ENCODE assay signal across 12 cellular contexts in genomic region chr2:39851251-39851650, GRCh38.
DNase-seq lines count a peak whose midpoint lies in the region; ATAC-seq and TF ChIP-seq lines count a peak whose summit lies in the region.
"Had no signal": no experiment of that assay in that cellular context is flagged by ENCODE, and none has a peak within 500 bp of the region (broad histone marks: within the 10 kb centered on the region; RNA-seq: fewer than 3 reads in every experiment).

No MANE protein-coding gene starts in this region.

- H3K9me3 ChIP-seq in smooth muscle cell (replicated peaks; ENCODE audit: low read depth) (no peaks in the 10 kb centered on the region), heart left ventricle (no peaks in the 10 kb centered on the region)
- H3K9me3 ChIP-seq: thoracic aorta had no signal

- TF ChIP-seq CTCF in choroid plexus epithelial cell (conservative IDR thresholded peaks at IDR 0.05; ENCODE audit: low read depth, low read length), result no peak
- TF ChIP-seq CTCF in smooth muscle cell (IDR thresholded peaks at IDR 0.05; ENCODE audit: borderline replicate concordance, insufficient read depth, poor library complexity, severe bottlenecking), result no peak
- no peak for TF ChIP-seq CTCF in heart left ventricle (IDR thresholded peaks at IDR 0.05)

- H3K4me1 ChIP-seq in smooth muscle cell (ENCODE audit: low read depth), result peaks cover 20% of the 10 kb centered on the region
- H3K4me1 ChIP-seq in heart left ventricle, result peaks cover 0 to 11% (median 0%) of the 10 kb centered on the region in 12 donors

- H3K79me2 ChIP-seq in smooth muscle cell (ENCODE audit: low read depth), result no peaks in the 10 kb centered on the region

- H3K27ac ChIP-seq in smooth muscle cell (ENCODE audit: low read depth) (peak overlapping the region; percentile 52), heart left ventricle (no peak overlapping the region)
- H3K27ac ChIP-seq: thoracic aorta had no signal

- TF ChIP-seq POLR2A in heart left ventricle (IDR thresholded peaks at IDR 0.05), result no peak

- H3K36me3 ChIP-seq in smooth muscle cell (ENCODE audit: low read depth), result no peaks in the 10 kb centered on the region
- no peaks in the 10 kb centered on the region for H3K36me3 ChIP-seq in heart left ventricle
- H3K36me3 ChIP-seq: thoracic aorta had no signal

- peaks cover 15% of the 10 kb centered on the region for H3F3A ChIP-seq in smooth muscle cell (ENCODE audit: low read depth)

- ATAC-seq in GM19351 (IDR thresholded peaks at IDR 0.05; ENCODE audit: unreplicated experiment) (peak; percentile 4), HG03439 (IDR thresholded peaks at IDR 0.05; ENCODE audit: unreplicated experiment) (peak; percentile 22), heart left ventricle (no peak)

- whole genome bisulfite sequencing in smooth muscle cell (ENCODE audit: low lambda C conversion rate), result 53% methylated on average over 8 of the region's 8 CpGs
- WGBS in heart left ventricle, 4 donors, result 74 to 80% (median 77%) methylated on average over 8 of the region's 8 CpGs

- DNase-seq in choroid plexus epithelial cell (ENCODE audit: low read depth) (peak; percentile 10), smooth muscle cell (lab: John Stamatoyannopoulos, UW; ENCODE audit: unreplicated experiment) (no peak), heart left ventricle (no peak), NCI-H1092 (lab: John Stamatoyannopoulos, UW) (no peak), NCI-H226 (no peak), DMS79 (lab: John Stamatoyannopoulos, UW) (no peak)
- DNase-seq: activated B cell treated with CpG ODN at 0.5 μM for 24 hours, natural killer cell, NCI-H1436 treated with DMSO at 0.1 percent for 48 hours had no signal

- no peak overlapping the region for H3K4me3 ChIP-seq in choroid plexus epithelial cell (ENCODE audit: low read depth, low read length)
- peak overlapping the region; percentile 14 for H3K4me3 ChIP-seq in smooth muscle cell
- H3K4me3 ChIP-seq in heart left ventricle, result no peak overlapping the region
- H3K4me3 ChIP-seq: thoracic aorta had no signal

- H3K4me2 ChIP-seq in smooth muscle cell, result peak overlapping the region; percentile 83

- no peaks in the 10 kb centered on the region for H4K20me1 ChIP-seq in smooth muscle cell (ENCODE audit: low read depth)

- H3K27me3 ChIP-seq in smooth muscle cell (ENCODE audit: low read depth) (no peaks in the 10 kb centered on the region), heart left ventricle (no peaks in the 10 kb centered on the region)

- H3K9ac ChIP-seq in smooth muscle cell (ENCODE audit: low read depth), result no peak overlapping the region

- H2AFZ ChIP-seq in smooth muscle cell (ENCODE audit: low read depth), result peak overlapping the region; percentile 33

- intact Hi-C loops in heart left ventricle (cut with DNase I), result no loop called here

Comparison
In these comparisons a context has a peak if more than half of its experiments do, and no peak if none do; other contexts are left out.
1. ATAC-seq: peak in GM19351 (single experiment) and HG03439 (single experiment); none in heart left ventricle (0 of 4).